10 cellular contexts compared by ENCODE assay signal in genomic region chr2:239979243-239980023, GRCh38. TPM values are rescaled to one million over a fixed set of nuclear protein-coding genes. Genes with fewer than 3 reads are reported as not detected.
DNase-seq lines count a peak whose midpoint lies in the region; ATAC-seq and TF ChIP-seq lines count a peak whose summit lies in the region.
"Had no signal": no experiment of that assay in that cellular context is flagged by ENCODE, and none has a peak within 500 bp of the region (broad histone marks: within the 10 kb centered on the region; RNA-seq: fewer than 3 reads in every experiment).

No MANE protein-coding gene starts in this region.

- 0 out of 2 replicates have a peak, but pooled peaks have one; percentile 23 for TF ChIP-seq CTCF in WERI-Rb-1 (IDR thresholded peaks at IDR 0.05; ENCODE audit: low read depth, low read length)
- TF ChIP-seq CTCF in fibroblast of the aortic adventitia (IDR thresholded peaks at IDR 0.05; ENCODE audit: insufficient read depth, low read length) = peak; percentile 56

- H3K36me3 ChIP-seq in WERI-Rb-1 = peaks cover 7% of the 10 kb centered on the region
- H3K36me3 ChIP-seq in aorta (ENCODE audit: control insufficient read depth in 1 of 2, insufficient read depth in 2 of 2, low read length in 1 of 2) = peaks cover 0 to 6% of the 10 kb centered on the region in 2 donors

- WGBS in aorta, 2 donors = 89 to 90% methylated on average over 19 of the region's 19 CpGs

- no peak overlapping the region for H3K4me3 ChIP-seq in WERI-Rb-1 (ENCODE audit: low read depth, low read length)
- H3K4me3 ChIP-seq in fibroblast of the aortic adventitia (ENCODE audit: low read depth, low read length) = no peak overlapping the region
- no peak overlapping the region for H3K4me3 ChIP-seq in aorta (ENCODE audit: low read length in 2 of 2)
- H3K4me3 ChIP-seq: PC-9 had no signal

- H3K4me1 ChIP-seq in aorta (ENCODE audit: control insufficient read depth in 1 of 2, insufficient read depth in 2 of 2, low read length in 2 of 2) = no peaks in the 10 kb centered on the region

- H3K9me3 ChIP-seq in WERI-Rb-1 (ENCODE audit: severe bottlenecking) (no peaks in the 10 kb centered on the region), aorta (ENCODE audit: control insufficient read depth, low read length) (no peaks in the 10 kb centered on the region)

- intact Hi-C loops in aorta (cut with DNase I) = loop anchor here in 1 of 2 donors (5.0 kb wide), 1 partner anchor 37 kb away; no protein-coding TSS in a partner anchor

- H3K27me3 ChIP-seq in WERI-Rb-1 (ENCODE audit: insufficient read depth, low read depth, severe bottlenecking) (no peaks in the 10 kb centered on the region), aorta (ENCODE audit: control insufficient read depth in 1 of 2, insufficient read depth in 2 of 2, low read length in 1 of 2) (no peaks in the 10 kb centered on the region)

- DNase-seq in WERI-Rb-1 = peak; percentile 17
- peak; percentile 43 for DNase-seq in fibroblast of the aortic adventitia (ENCODE audit: low read depth)
- DNase-seq in medulla oblongata (ENCODE audit: extremely low spot score) = peak; percentile 87
- DNase-seq in aorta = no peak
- no peak for DNase-seq in AG08395 (ENCODE audit: low spot score)
- DNase-seq: activated T-cell treated with anti-CD3 and anti-CD28 coated beads, Interleukin-2, amount 50 U/mL, for 48 hours; NCI-H2081; PC-9 had no signal

- H3K27ac ChIP-seq in WERI-Rb-1 = no peak overlapping the region
- H3K27ac ChIP-seq in aorta (ENCODE audit: low read depth in 1 of 2, low read length in 2 of 2) = no peak overlapping the region
- H3K27ac ChIP-seq: PC-9 had no signal

- ATAC-seq in aorta (ENCODE audit: low FRiP score) (peak; percentile 76), HG03280 (IDR thresholded peaks at IDR 0.05; ENCODE audit: unreplicated experiment) (no peak), GM18520 (IDR thresholded peaks at IDR 0.05; ENCODE audit: unreplicated experiment) (no peak)

RNA-seq across cellular contexts. Expression of gene NDUFA10, which starts 45.7 kb away (rescaled TPM):
- 59.7 and 73.6 TPM in 2 replicates for total RNA-seq in fibroblast of the aortic adventitia (ENCODE audit: low replicate concordance)
- total RNA-seq in aorta = 10 to 100 TPM; 70.1 to 80.8 TPM
- polyA plus RNA-seq in aorta = 100 to 1,000 TPM in 1 of 2 donors, 10 to 100 TPM in 1; 37.7 to 102 TPM

RNA-seq across cellular contexts. Expression of gene OR6B2, which starts 50.8 kb away (rescaled TPM):
- total RNA-seq in fibroblast of the aortic adventitia (ENCODE audit: low replicate concordance) (not detected in 2 replicates), aorta (not detected)
- polyA plus RNA-seq in aorta = not detected
- total RNA-seq: PC-9 had no signal

Comparison
In these comparisons a context has a peak if more than half of its experiments do, and no peak if none do; other contexts are left out.
1. DNase-seq: peak in WERI-Rb-1 (single experiment), fibroblast of the aortic adventitia (single experiment) and medulla oblongata (single experiment); none in aorta (0 of 2) and AG08395 (single experiment).